9 cellular contexts compared by ENCODE assay signal in genomic region chr5:150223474-150223873, GRCh38. TPM values are rescaled to one million over a fixed set of nuclear protein-coding genes. Genes with fewer than 3 reads are reported as not detected.
"Had no signal": no experiment of that assay in that cellular context is flagged by ENCODE, and none has a peak within 500 bp of the region (broad histone marks: within the 10 kb centered on the region; RNA-seq: fewer than 3 reads in every experiment).

No MANE protein-coding gene starts in this region.

- H2AFZ ChIP-seq: GM23338 had no signal

- H3K4me3 ChIP-seq: GM23338 had no signal

- ATAC-seq: GM23338 had no signal

- DNase-seq: H9, HCEC 1CT, IMR-90, KBM-7 had no signal

- FAIRE-seq: H1, H54 had no signal

- H3K27ac ChIP-seq: HL-60 had no signal

- H3K4me2 ChIP-seq: GM23338 had no signal

RNA-seq across cellular contexts. Expression of gene SLC6A7, which starts 33.6 kb away (rescaled TPM):
- total RNA-seq: GM23338, H9, HT1080 had no signal
- polyA plus RNA-seq: GM23338, IMR-90 had no signal

RNA-seq across cellular contexts. Expression of gene CDX1, which starts 56.9 kb away (rescaled TPM):
- total RNA-seq: GM23338, H1, HT1080 had no signal
- polyA plus RNA-seq: GM23338, H1 had no signal
